Comparison of ENCODE assay signal across 8 cellular contexts in the genomic region with DNA sequence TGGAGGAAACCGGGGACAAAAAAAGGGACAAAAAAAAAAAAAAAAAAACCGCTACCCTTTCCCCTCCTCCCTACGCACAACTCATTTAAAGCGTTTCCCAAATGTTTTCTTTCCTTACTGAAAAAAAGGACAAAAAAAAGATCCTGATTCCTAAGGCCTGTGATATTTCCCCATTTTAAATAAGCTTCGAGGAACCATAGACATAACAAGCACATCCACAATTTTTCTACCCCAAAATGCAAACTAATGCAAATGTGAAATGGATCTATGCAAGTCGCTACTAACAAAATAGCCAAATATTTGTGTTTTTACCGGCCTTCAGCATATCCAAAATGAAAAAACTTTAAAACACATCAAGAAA. TPM values are rescaled to one million over a fixed set of nuclear protein-coding genes. Genes with fewer than 3 reads are reported as not detected.
DNase-seq lines count a peak whose midpoint lies in the region; ATAC-seq and TF ChIP-seq lines count a peak whose summit lies in the region.

No MANE protein-coding gene starts in this region.

- peaks cover 57% of the 10 kb centered on the region for H3K4me1 Mint-ChIP-seq in activated T-cell treated with anti-CD3 and anti-CD28 coated beads, Interleukin-2, amount 50 U/mL, for 24 hours (ENCODE audit: low read depth)

- H3K27ac Mint-ChIP-seq in activated T-cell treated with anti-CD3 and anti-CD28 coated beads, Interleukin-2, amount 50 U/mL, for 24 hours: peak overlapping the region; percentile 95

- DNase-seq in activated T-cell treated with anti-CD3 and anti-CD28 coated beads, Interleukin-2, amount 50 U/mL, for 24 hours: no peak
- DNase-seq in activated T-cell treated with anti-CD3 and anti-CD28 coated beads, Interleukin-2, amount 50 U/mL, for 48 hours: no peak
- DNase-seq in right lobe of liver: no peak
- DNase-seq in thyroid gland: no peak
- no peak for DNase-seq in ACHN

- no peak for TF ChIP-seq POLR2A in right lobe of liver (IDR thresholded peaks at IDR 0.05)
- no peak for TF ChIP-seq POLR2A in thyroid gland (IDR thresholded peaks at IDR 0.05)

- in situ Hi-C loops in ACHN (cut with HindIII; ENCODE audit: low pct_ligation_motif_present, low pct_unique_long_range_greater_than_20kb, low sequenced_read_pairs): no loop called here

- H3K4me1 ChIP-seq in right lobe of liver (peaks cover 0 to 28% (median 4%) of the 10 kb centered on the region in 4 donors), thyroid gland (peaks cover 15 to 20% of the 10 kb centered on the region in 2 donors)

- H3K27me3 ChIP-seq in right lobe of liver (no peaks in the 10 kb centered on the region), thyroid gland (no peaks in the 10 kb centered on the region)

- H3K9me3 ChIP-seq in right lobe of liver: no peaks in the 10 kb centered on the region
- H3K9me3 ChIP-seq in thyroid gland: no peaks in the 10 kb centered on the region

- H3K27me3 Mint-ChIP-seq in activated T-cell treated with anti-CD3 and anti-CD28 coated beads, Interleukin-2, amount 50 U/mL, for 24 hours: no peaks in the 10 kb centered on the region

- no peaks in the 10 kb centered on the region for H3K36me3 ChIP-seq in right lobe of liver
- H3K36me3 ChIP-seq in thyroid gland: no peaks in the 10 kb centered on the region

- H3K9me3 Mint-ChIP-seq in activated T-cell treated with anti-CD3 and anti-CD28 coated beads, Interleukin-2, amount 50 U/mL, for 24 hours: no peaks in the 10 kb centered on the region

- intact Hi-C loops in right lobe of liver (cut with DNase I) (no loop called here), thyroid gland (cut with DNase I) (no loop called here)

- peaks cover 30% of the 10 kb centered on the region for H3K36me3 Mint-ChIP-seq in activated T-cell treated with anti-CD3 and anti-CD28 coated beads, Interleukin-2, amount 50 U/mL, for 24 hours (ENCODE audit: low read depth)

- H3K4me3 Mint-ChIP-seq in activated T-cell treated with anti-CD3 and anti-CD28 coated beads, Interleukin-2, amount 50 U/mL, for 24 hours: peak overlapping the region; percentile 82

- ATAC-seq in right lobe of liver (no peak), GM18868 (IDR thresholded peaks at IDR 0.05; ENCODE audit: unreplicated experiment) (no peak), GM21526 (IDR thresholded peaks at IDR 0.05; ENCODE audit: low FRiP score, unreplicated experiment) (no peak)

- 2% methylated on average over 7 of the region's 7 CpGs for WGBS in right lobe of liver (ENCODE audit: insufficient coverage, low coverage, low lambda C conversion rate, missing lambda C conversion rate)
- WGBS in thyroid gland, 2 donors: 11 to 12% methylated on average over 7 of the region's 7 CpGs

- peak overlapping the region; percentile 43 to 60 (median 56) for H3K4me3 ChIP-seq in right lobe of liver
- peak overlapping the region in 2 of 3 donors; percentile 37 to 46 for H3K4me3 ChIP-seq in thyroid gland (replicated peaks in 1 of 3)

- peak overlapping the region; percentile 84 for H3K27ac ChIP-seq in angular gyrus (ENCODE audit: low read depth, low read length)
- H3K27ac ChIP-seq in right lobe of liver: peak overlapping the region; percentile 91 to 96 (median 93)
- peak overlapping the region; percentile 88 to 95 (median 91) for H3K27ac ChIP-seq in thyroid gland

- TF ChIP-seq CTCF in right lobe of liver (IDR thresholded peaks at IDR 0.05) (no peak), thyroid gland (IDR thresholded peaks at IDR 0.05) (no peak)

RNA-seq across cellular contexts. Expression of gene ZNF217, which starts 1.4 kb away (rescaled TPM):
- 10 to 100 TPM; 11.3 to 27.1 (median 15.8) TPM for total RNA-seq in right lobe of liver
- 10 to 100 TPM; 18.0 to 42.8 (median 27.8) TPM for total RNA-seq in thyroid gland
